In genomic region chr14:60164717-60165546, GRCh38 we compare ENCODE assay signal across 8 cellular contexts. TPM values are rescaled to one million over a fixed set of nuclear protein-coding genes. Genes with fewer than 3 reads are reported as not detected.
A peak's percentile ranks its signal among the peaks of the same experiment; 100 is the strongest.
DNase-seq lines count a peak whose midpoint lies in the region; ATAC-seq and TF ChIP-seq lines count a peak whose summit lies in the region.

Gene DHRS7 (minus strand): TSS chr14:60165398. CDS start chr14:60165309, 89 bp downstream.

- H3K23ac ChIP-seq in mesendoderm (ENCODE audit: low read length), result no peak within 1 kb of the TSS

- H3K4ac ChIP-seq in mesendoderm (ENCODE audit: low read depth, low read length), result no peak within 1 kb of the TSS

- H3K56ac ChIP-seq in mesendoderm (ENCODE audit: low read length), result peak within 1 kb of the TSS; percentile 97

- H3K4me3 Mint-ChIP-seq in effector memory CD8-positive, alpha-beta T cell, result peak within 1 kb of the TSS; percentile 97 to 98

- TF ChIP-seq CTCF in C4-2B (conservative IDR thresholded peaks at IDR 0.05), result peak; percentile 92

- peak within 1 kb of the TSS; percentile 84 for H3K9ac ChIP-seq in mesendoderm (ENCODE audit: low read length)

- H3K27me3 ChIP-seq in mesendoderm (ENCODE audit: insufficient read depth, low read length, poor library complexity), result no peaks in the 10 kb centered on the region

- no peaks in the 10 kb centered on the region for H3K79me1 ChIP-seq in mesendoderm (ENCODE audit: low read length)

- no peaks in the 10 kb centered on the region for H3K27me3 Mint-ChIP-seq in effector memory CD8-positive, alpha-beta T cell

- peak; percentile 86 for TF ChIP-seq POLR2A in GM19193 (IDR thresholded peaks at IDR 0.05; ENCODE audit: extremely low read depth, insufficient read depth, insufficient read length)

- H4K5ac ChIP-seq in mesendoderm (ENCODE audit: low read length), result no peak within 1 kb of the TSS

- WGBS in mesendoderm (ENCODE audit: extremely low coverage, insufficient coverage, low lambda C conversion rate), result no CpG with 5 or more reads among the region's 68 CpGs

- H3K18ac ChIP-seq in mesendoderm (ENCODE audit: low read length), result no peak within 1 kb of the TSS

- no peaks in the 10 kb centered on the region for H3K36me3 ChIP-seq in mesendoderm (ENCODE audit: control insufficient read depth, insufficient read depth, low read length)

- no peak within 1 kb of the TSS for H2BK5ac ChIP-seq in mesendoderm (ENCODE audit: low read length)

- H2AK5ac ChIP-seq in mesendoderm (ENCODE audit: low read length), result no peak within 1 kb of the TSS

- H2BK15ac ChIP-seq in mesendoderm (replicated peaks; ENCODE audit: low read depth), result no peak within 1 kb of the TSS

- H3K4me1 ChIP-seq in mesendoderm (ENCODE audit: control insufficient read depth, low read depth, low read length), result no peaks in the 10 kb centered on the region

- H3K4me1 Mint-ChIP-seq in effector memory CD8-positive, alpha-beta T cell (ENCODE audit: low read depth in 2 of 2), result peaks cover 35 to 48% of the 10 kb centered on the region in 2 donors

- no peaks in the 10 kb centered on the region for H3K79me2 ChIP-seq in mesendoderm (ENCODE audit: control insufficient read depth, insufficient read depth, low read length)

- peak within 1 kb of the TSS; percentile 79 for H3K4me3 ChIP-seq in mesendoderm (ENCODE audit: low read length)

- no peak within 1 kb of the TSS for H4K8ac ChIP-seq in mesendoderm (ENCODE audit: low read depth, low read length)

- peaks cover 9% of the 10 kb centered on the region for H3K36me3 Mint-ChIP-seq in effector memory CD8-positive, alpha-beta T cell (ENCODE audit: insufficient read depth)

- peak; percentile 94 for ATAC-seq in HG03432 (IDR thresholded peaks at IDR 0.05; ENCODE audit: unreplicated experiment)
- peak; percentile 80 for ATAC-seq in effector memory CD8-positive, alpha-beta T cell (replicated peaks)

- H3K27ac Mint-ChIP-seq in effector memory CD8-positive, alpha-beta T cell, result peak within 1 kb of the TSS; percentile 98 to 100

- no peaks in the 10 kb centered on the region for H3K9me3 Mint-ChIP-seq in effector memory CD8-positive, alpha-beta T cell

- H3K4me2 ChIP-seq in mesendoderm (ENCODE audit: low read length), result peak within 1 kb of the TSS; percentile 75

- peak; percentile 58 for DNase-seq in NCI-H774 (lab: John Stamatoyannopoulos, UW)
- DNase-seq in activated CD8-positive, alpha-beta memory T cell treated with anti-CD3 and anti-CD28 coated beads for 1 hour (ENCODE audit: extremely low read depth in 1 of 2, low read depth in 1 of 2), result peak; percentile 18 to 52
- DNase-seq in effector memory CD8-positive, alpha-beta T cell, result peak; percentile 54 to 61 (median 56)
- DNase-seq in mesendoderm, result peak; percentile 86
- DNase-seq in stimulated activated CD8-positive, alpha-beta memory T cell treated with anti-CD3 and anti-CD28 coated beads, Interleukin-12 subunit alpha, Interleukin-12 subunit beta, amount 100 ng/mL, for 4 hours (ENCODE audit: low read depth), result peak; percentile 62

- H3K27ac ChIP-seq in C4-2B, result peak within 1 kb of the TSS; percentile 99
- H3K27ac ChIP-seq in mesendoderm (ENCODE audit: low read depth, low read length), result no peak within 1 kb of the TSS

- H2BK120ac ChIP-seq in mesendoderm (ENCODE audit: low read depth, low read length), result no peak within 1 kb of the TSS

RNA-seq across cellular contexts. Expression of gene DHRS7, which starts in this region (rescaled TPM):
- polyA plus RNA-seq in mesendoderm (2013, experiment 1 of 2), result 18.0 TPM
- polyA plus RNA-seq in mesendoderm (2013, experiment 2 of 2), result 17.9 TPM

Comparison
In these comparisons a context has a peak if more than half of its experiments do, and no peak if none do; other contexts are left out.
1. DNase-seq: peak in every context shown above with its lines; median percentile 86 in mesendoderm; 62 in stimulated activated CD8-positive, alpha-beta memory T cell treated with anti-CD3 and anti-CD28 coated beads, Interleukin-12 subunit alpha, Interleukin-12 subunit beta, amount 100 ng/mL, for 4 hours; 58 in NCI-H774; 56 in effector memory CD8-positive, alpha-beta T cell; 35 in activated CD8-positive, alpha-beta memory T cell treated with anti-CD3 and anti-CD28 coated beads for 1 hour.